In genomic region chr1:161019767-161020572, GRCh38 we compare ENCODE assay signal across 7 cellular contexts. TPM values are rescaled to one million over a fixed set of nuclear protein-coding genes. Genes with fewer than 3 reads are reported as not detected.
DNase-seq lines count a peak whose midpoint lies in the region; FAIRE-seq and TF ChIP-seq lines count a peak whose summit lies in the region.

No MANE protein-coding gene starts in this region.

- 0 out of 2 replicates have a peak, but pooled peaks have one; percentile 8 for TF ChIP-seq POLR2A in GM12892 (IDR thresholded peaks at IDR 0.05; ENCODE audit: low read depth, low read length)

- H3K36me3 ChIP-seq in ascending aorta, result no peaks in the 10 kb centered on the region
- H3K36me3 ChIP-seq in keratinocyte (ENCODE audit: control insufficient read depth in 2 of 2, extremely low read depth in 1 of 2, insufficient read depth in 2 of 2, low read length in 2 of 2), result peaks cover 1 to 9% of the 10 kb centered on the region in 2 experiments
- H3K36me3 ChIP-seq in subcutaneous abdominal adipose tissue (ENCODE audit: control insufficient read depth in 5 of 5, insufficient read depth in 5 of 5, low read length in 5 of 5), result no peaks in the 10 kb centered on the region

- H3K27ac ChIP-seq in ascending aorta, result peak overlapping the region in 1 of 2 donors; percentile 70
- H3K27ac ChIP-seq in keratinocyte (ENCODE audit: control insufficient read depth, insufficient read depth, low read length), result peak overlapping the region; percentile 95
- H3K27ac ChIP-seq in subcutaneous abdominal adipose tissue (ENCODE audit: low read depth, low read length), result peak overlapping the region; percentile 94

- dilution Hi-C loops in keratinocyte (cut with MboI; ENCODE audit: extremely low pct_ligation_motif_present, low sequenced_read_pairs), result no loop called here

- peaks cover 47% of the 10 kb centered on the region for H3K79me2 ChIP-seq in keratinocyte (ENCODE audit: control insufficient read depth, insufficient read depth, low read length)

- DNase-seq in GM12892 (ENCODE audit: insufficient read length) (no peak), LNCaP clone FGC (ENCODE audit: low read depth) (no peak), ascending aorta (ENCODE audit: low spot score in 2 of 2) (no peak), keratinocyte (ENCODE audit: low read depth, low spot score) (no peak), posterior vena cava (ENCODE audit: low spot score) (no peak)
- DNase-seq in activated CD4-positive, alpha-beta T cell treated with anti-CD3 and anti-CD28 coated beads, Interleukin-2, amount 50 U/mL, for 1 hour, result no peak

- TF ChIP-seq CTCF in LNCaP clone FGC (IDR thresholded peaks at IDR 0.05; ENCODE audit: control insufficient read depth, extremely low read depth, insufficient read depth), result no peak
- TF ChIP-seq CTCF in ascending aorta (IDR thresholded peaks at IDR 0.05), result no peak
- no peak for TF ChIP-seq CTCF in keratinocyte (optimal IDR thresholded peaks at IDR 0.05 in 1 of 3, IDR thresholded peaks at IDR 0.05 in 1 of 3, conservative IDR thresholded peaks at IDR 0.05 in 1 of 3; ENCODE audit: extremely low read depth in 1 of 3, insufficient read depth in 2 of 3, low read length in 3 of 3)

- H3K4me3 ChIP-seq in LNCaP clone FGC (ENCODE audit: low read depth, low read length), result peak overlapping the region; percentile 76
- peak overlapping the region; percentile 62 to 70 for H3K4me3 ChIP-seq in ascending aorta
- H3K4me3 ChIP-seq in keratinocyte (ENCODE audit: control insufficient read depth in 2 of 3, extremely low read depth in 1 of 3, insufficient read depth in 2 of 3, low read depth in 1 of 3, low read length in 3 of 3), result peak overlapping the region; percentile 77 to 98 (median 86)
- H3K4me3 ChIP-seq in subcutaneous abdominal adipose tissue (ENCODE audit: low read depth in 1 of 5, low read length in 5 of 5), result peak overlapping the region; percentile 77 to 93 (median 91)

- H3K27me3 ChIP-seq in ascending aorta, result no peaks in the 10 kb centered on the region
- no peaks in the 10 kb centered on the region for H3K27me3 ChIP-seq in keratinocyte (ENCODE audit: control insufficient read depth, extremely low read depth, insufficient read depth, low read length)
- H3K27me3 ChIP-seq in subcutaneous abdominal adipose tissue (ENCODE audit: control insufficient read depth in 5 of 5, insufficient read depth in 4 of 5, low read length in 5 of 5), result no peaks in the 10 kb centered on the region

- H3K9me1 ChIP-seq in keratinocyte (ENCODE audit: control insufficient read depth, extremely low read depth, insufficient read depth, low read length), result no peaks in the 10 kb centered on the region

- H3K9ac ChIP-seq in keratinocyte (ENCODE audit: control insufficient read depth, extremely low read depth, insufficient read depth, low read length), result peak overlapping the region; percentile 100
- H3K9ac ChIP-seq in subcutaneous abdominal adipose tissue (ENCODE audit: low read length in 5 of 5), result peak overlapping the region; percentile 69 to 93 (median 84)

- no peaks in the 10 kb centered on the region for H4K20me1 ChIP-seq in keratinocyte (ENCODE audit: control insufficient read depth, extremely low read depth, insufficient read depth, low read length)

- FAIRE-seq in GM12892 (lab: Jason Lieb, UNC) (no peak), keratinocyte (lab: Jason Lieb, UNC) (peak; percentile 93)

- peak overlapping the region; percentile 60 for H3K4me2 ChIP-seq in keratinocyte (ENCODE audit: control insufficient read depth, extremely low read depth, insufficient read depth, low read depth, low read length)

- H3K4me1 ChIP-seq in ascending aorta (peaks cover 0 to 13% of the 10 kb centered on the region in 2 donors), keratinocyte (ENCODE audit: control insufficient read depth, extremely low read depth, insufficient read depth, low read length) (peaks cover 41% of the 10 kb centered on the region), subcutaneous abdominal adipose tissue (ENCODE audit: control insufficient read depth in 5 of 5, insufficient read depth in 5 of 5, low read length in 5 of 5) (peaks cover 3 to 49% (median 44%) of the 10 kb centered on the region in 5 donors)

- H2AFZ ChIP-seq in keratinocyte (ENCODE audit: control insufficient read depth, low read length), result no peak overlapping the region

- H3K9me3 ChIP-seq in ascending aorta (no peaks in the 10 kb centered on the region), keratinocyte (ENCODE audit: control insufficient read depth, low read depth, low read length) (no peaks in the 10 kb centered on the region), subcutaneous abdominal adipose tissue (ENCODE audit: control insufficient read depth in 5 of 5, low read length in 5 of 5) (no peaks in the 10 kb centered on the region)

- intact Hi-C loops in ascending aorta (cut with DNase I), result no loop called here
- intact Hi-C loops in posterior vena cava (cut with DNase I), result no loop called here

RNA-seq across cellular contexts. Expression of gene F11R, which starts 1.0 kb away (rescaled TPM):
- 27.0 TPM for polyA plus RNA-seq in GM12892 (2012; ENCODE audit: missing spikeins)
- total RNA-seq in ascending aorta (19.9 TPM), posterior vena cava (10 to 100 TPM; 16.0 to 17.3 TPM)
- polyA plus RNA-seq in keratinocyte, result 201 to 259 TPM (median 224 TPM) in 3 replicates
- polyA plus RNA-seq in keratinocyte (2011; ENCODE audit: low read depth), result 32.4 TPM
- 96.8 and 161 TPM in 2 replicates for polyA plus RNA-seq in keratinocyte (2011; cell fraction: cytosol; rRNA removed)
- 361 and 385 TPM in 2 replicates for polyA plus RNA-seq in keratinocyte (2011; cell fraction: nucleus; rRNA removed)
- polyA plus RNA-seq in keratinocyte (2012; ENCODE audit: low replicate concordance), result 96.9 and 113 TPM in 2 replicates
- polyA minus RNA-seq in keratinocyte, result 318 to 388 TPM (median 383 TPM) in 3 replicates
- 61.6 TPM for polyA minus RNA-seq in keratinocyte (2011; cell fraction: cytosol; rRNA and poly(A)+ RNA removed)
- 190 and 363 TPM in 2 replicates for polyA minus RNA-seq in keratinocyte (2011; cell fraction: nucleus; rRNA and poly(A)+ RNA removed)

RNA-seq across cellular contexts. Expression of gene TSTD1, which starts 18.8 kb away (rescaled TPM):
- 100 TPM for polyA plus RNA-seq in GM12892 (2012; ENCODE audit: missing spikeins)
- total RNA-seq in ascending aorta (not detected), posterior vena cava (10 to 100 TPM in 1 of 2 donors, 1 to 10 TPM in 1; 4.5 to 12.5 TPM)
- 106 to 128 TPM (median 113 TPM) in 3 replicates for polyA plus RNA-seq in keratinocyte
- 95.0 TPM for polyA plus RNA-seq in keratinocyte (2011; ENCODE audit: low read depth)
- polyA plus RNA-seq in keratinocyte (2011; cell fraction: cytosol; rRNA removed), result 77.2 and 119 TPM in 2 replicates
- polyA plus RNA-seq in keratinocyte (2011; cell fraction: nucleus; rRNA removed), result 56.0 and 60.6 TPM in 2 replicates
- 81.0 and 132 TPM in 2 replicates for polyA plus RNA-seq in keratinocyte (2012; ENCODE audit: low replicate concordance)
- polyA minus RNA-seq in keratinocyte, result 17.7 to 24.2 TPM (median 19.1 TPM) in 3 replicates
- polyA minus RNA-seq in keratinocyte (2011; cell fraction: cytosol; rRNA and poly(A)+ RNA removed), result 33.0 TPM
- polyA minus RNA-seq in keratinocyte (2011; cell fraction: nucleus; rRNA and poly(A)+ RNA removed), result 8.2 and 9.7 TPM in 2 replicates

RNA-seq across cellular contexts. Expression of gene USF1, which starts 25.8 kb away (rescaled TPM):
- 37.3 TPM for polyA plus RNA-seq in GM12892 (2012; ENCODE audit: missing spikeins)
- 68.5 TPM for total RNA-seq in ascending aorta
- 25.1 to 40.7 TPM (median 31.6 TPM) in 3 replicates for polyA plus RNA-seq in keratinocyte
- 29.0 TPM for polyA plus RNA-seq in keratinocyte (2011; ENCODE audit: low read depth)
- 14.4 and 15.5 TPM in 2 replicates for polyA plus RNA-seq in keratinocyte (2011; cell fraction: cytosol; rRNA removed)
- 72.9 and 81.7 TPM in 2 replicates for polyA plus RNA-seq in keratinocyte (2011; cell fraction: nucleus; rRNA removed)
- 26.9 and 37.1 TPM in 2 replicates for polyA plus RNA-seq in keratinocyte (2012; ENCODE audit: low replicate concordance)
- 75.2 to 96.5 TPM (median 79.5 TPM) in 3 replicates for polyA minus RNA-seq in keratinocyte
- polyA minus RNA-seq in keratinocyte (2011; cell fraction: cytosol; rRNA and poly(A)+ RNA removed), result 43.4 TPM
- 18.9 and 30.1 TPM in 2 replicates for polyA minus RNA-seq in keratinocyte (2011; cell fraction: nucleus; rRNA and poly(A)+ RNA removed)
- 10 to 100 TPM; 33.5 to 40.0 TPM for total RNA-seq in posterior vena cava

RNA-seq across cellular contexts. Expression of gene ARHGAP30, which starts 49.7 kb away (rescaled TPM):
- 51.8 TPM for polyA plus RNA-seq in GM12892 (2012; ENCODE audit: missing spikeins)
- total RNA-seq in ascending aorta (14.7 TPM), posterior vena cava (10 to 100 TPM; 10.5 to 15.2 TPM)
- 0.05 to 0.45 TPM (median 0.16 TPM) in 3 replicates for polyA plus RNA-seq in keratinocyte
- polyA plus RNA-seq in keratinocyte (2011; ENCODE audit: low read depth), result 6.6 TPM
- polyA plus RNA-seq in keratinocyte (2011; cell fraction: cytosol; rRNA removed), result 0.05 and 0.06 TPM in 2 replicates
- polyA plus RNA-seq in keratinocyte (2011; cell fraction: nucleus; rRNA removed), result 0.99 and 1.1 TPM in 2 replicates
- polyA plus RNA-seq in keratinocyte (2012; ENCODE audit: low replicate concordance), result 0.29 and 11.6 TPM in 2 replicates
- polyA minus RNA-seq in keratinocyte, result 0.26 to 0.42 TPM in 2 of 3 replicates, not detected in the other
- not detected for polyA minus RNA-seq in keratinocyte (2011; cell fraction: cytosol; rRNA and poly(A)+ RNA removed)
- polyA minus RNA-seq in keratinocyte (2011; cell fraction: nucleus; rRNA and poly(A)+ RNA removed), result 0.63 and 0.93 TPM in 2 replicates
